Comparison of ENCODE assay signal across 12 cellular contexts in the genomic region with DNA sequence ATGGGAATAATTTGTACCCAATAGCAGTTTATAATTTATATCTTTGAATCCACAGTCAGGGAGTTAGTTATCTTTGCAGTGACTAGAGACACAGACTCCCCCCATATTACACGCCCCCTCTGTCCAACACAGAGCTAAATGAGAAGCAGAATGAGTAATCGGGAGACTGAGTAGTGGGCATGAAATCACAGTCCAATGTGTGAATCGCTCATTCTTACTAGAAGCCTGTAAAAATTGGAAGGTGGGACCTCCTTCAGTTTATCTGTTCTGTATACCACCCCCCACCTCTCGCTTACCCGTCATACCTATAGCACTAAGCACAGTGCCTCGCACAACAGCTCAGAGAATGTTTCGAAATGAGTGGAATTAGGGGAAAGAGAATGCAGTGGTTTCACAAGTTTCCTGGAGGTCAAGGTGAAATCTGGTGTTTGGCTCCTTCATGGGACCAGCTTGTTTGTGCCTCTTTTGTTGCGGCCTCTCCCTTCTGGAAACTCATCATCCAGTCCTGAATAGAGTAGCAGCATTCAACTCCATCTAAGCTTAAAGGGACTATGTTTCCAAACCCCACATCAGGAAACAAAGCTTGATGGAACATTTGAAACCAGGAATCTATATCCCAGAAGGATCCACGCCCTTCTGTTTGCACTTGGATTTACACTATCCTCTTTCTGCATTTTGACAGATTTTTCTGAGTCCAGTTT. TPM values are rescaled to one million over a fixed set of nuclear protein-coding genes. Genes with fewer than 3 reads are reported as not detected.
DNase-seq lines count a peak whose midpoint lies in the region; ATAC-seq and TF ChIP-seq lines count a peak whose summit lies in the region.
"Had no signal": no experiment of that assay in that cellular context is flagged by ENCODE, and none has a peak within 500 bp of the region (broad histone marks: within the 10 kb centered on the region; RNA-seq: fewer than 3 reads in every experiment).

No MANE protein-coding gene starts in this region.

- H3K79me2 ChIP-seq in SK-N-SH (ENCODE audit: insufficient read depth) = no peaks in the 10 kb centered on the region

- peak; percentile 52 for ATAC-seq in left lobe of liver

- POLR2A ChIA-PET in SK-N-SH (lab: Yijun Ruan, JAX) = no interaction called here

- no peaks in the 10 kb centered on the region for H3K27me3 ChIP-seq in SK-N-SH (ENCODE audit: insufficient read depth)
- H3K27me3 ChIP-seq: upper lobe of left lung had no signal

- no peak overlapping the region for H3K4me2 ChIP-seq in SK-N-SH

- no peak for TF ChIP-seq CTCF in GM20000 (IDR thresholded peaks at IDR 0.05; ENCODE audit: extremely low read depth, missing control alignments)
- TF ChIP-seq CTCF in SK-N-SH (IDR thresholded peaks at IDR 0.05) = no peak

- no peak overlapping the region for H3K4me3 ChIP-seq in SK-N-SH (ENCODE audit: low read depth in 2 of 2, low read length in 1 of 2)
- H3K4me3 ChIP-seq: upper lobe of left lung had no signal

- peaks cover 0 to 11% of the 10 kb centered on the region in 2 experiments; a peak in 1 of 4 replicates for H3K4me1 ChIP-seq in SK-N-SH (ENCODE audit: control insufficient read depth in 1 of 2, insufficient read depth in 2 of 2, low read depth in 1 of 2, low read length in 1 of 2)

- no peak overlapping the region for H2AFZ ChIP-seq in SK-N-SH (ENCODE audit: low read depth)

- H3K36me3 ChIP-seq in SK-N-SH (replicated peaks in 1 of 2; ENCODE audit: control insufficient read depth in 1 of 2, insufficient read depth in 2 of 2, low read length in 1 of 2) = no peaks in the 10 kb centered on the region
- H3K36me3 ChIP-seq: upper lobe of left lung had no signal

- DNase-seq in G401 (ENCODE audit: low spot score) = peak; percentile 53
- DNase-seq in GM20000 (ENCODE audit: low spot score) = peak; percentile 57
- peak; percentile 44 for DNase-seq in SK-N-SH
- no peak for DNase-seq in left lobe of liver (ENCODE audit: low spot score)
- DNase-seq in effector CD4-positive, alpha-beta T cell = no peak
- DNase-seq in cerebellum (ENCODE audit: low spot score) = no peak
- no peak for DNase-seq in putamen (ENCODE audit: low spot score)
- no peak for DNase-seq in COR-L47 (lab: John Stamatoyannopoulos, UW)
- DNase-seq: amygdala, NCI-H774, T1000, upper lobe of left lung had no signal

- in situ Hi-C loops in G401 (cut with HindIII; ENCODE audit: low sequenced_read_pairs) = no loop called here

- H3K9ac ChIP-seq in SK-N-SH = no peak overlapping the region

- no peaks in the 10 kb centered on the region for H3K9me3 ChIP-seq in SK-N-SH
- H3K9me3 ChIP-seq: upper lobe of left lung had no signal

- no peak for TF ChIP-seq RAD21 in SK-N-SH (IDR thresholded peaks at IDR 0.05; ENCODE audit: low read length)

- 0 out of 4 replicates have a peak, but pooled peaks of 1 of the 2 experiments have one; percentile 9 for TF ChIP-seq EP300 in SK-N-SH (IDR thresholded peaks at IDR 0.05; ENCODE audit: borderline replicate concordance in 1 of 2, low read depth in 1 of 2, low read length in 1 of 2)

- no peaks in the 10 kb centered on the region for H3F3A ChIP-seq in SK-N-SH (replicated peaks; ENCODE audit: insufficient read depth)

- H4K20me1 ChIP-seq in SK-N-SH (ENCODE audit: insufficient read depth) = no peaks in the 10 kb centered on the region

- CTCF ChIA-PET in SK-N-SH (lab: Yijun Ruan, JAX) = interaction anchor here (0.8 to 2.7 kb wide), 8 partner anchors 13 to 93 kb away, joined by 3 to 20 read pairs (median 4); no protein-coding TSS in a partner anchor

- no peak overlapping the region for H3K27ac ChIP-seq in SK-N-SH (ENCODE audit: low read depth in 2 of 2, low read length in 1 of 2)
- H3K27ac ChIP-seq: upper lobe of left lung had no signal

- no peaks in the 10 kb centered on the region for H3K9me2 ChIP-seq in SK-N-SH

- 77% methylated on average over 9 of the region's 9 CpGs for WGBS in SK-N-SH (ENCODE audit: low lambda C conversion rate)

TF ChIP-seq in SK-N-SH, 30 proteins besides CTCF, POLR2A, EP300 and RAD21:
- no peak for TF ChIP-seq NRF1 (IDR thresholded peaks at IDR 0.05; ENCODE audit: low read depth, low read length)
- no peak for TF ChIP-seq POLR2AphosphoS5 (IDR thresholded peaks at IDR 0.05; ENCODE audit: low read depth, low read length)
- TF ChIP-seq TAF1 (IDR thresholded peaks at IDR 0.05; ENCODE audit: borderline replicate concordance, low read depth, low read length) = no peak
- TF ChIP-seq MEF2A (IDR thresholded peaks at IDR 0.05; ENCODE audit: borderline replicate concordance, low read depth) = no peak
- no peak for TF ChIP-seq SMC3 (IDR thresholded peaks at IDR 0.05; ENCODE audit: low read depth, low read length)
- TF ChIP-seq ELF1 (IDR thresholded peaks at IDR 0.05) = no peak
- TF ChIP-seq, protein P1, sequence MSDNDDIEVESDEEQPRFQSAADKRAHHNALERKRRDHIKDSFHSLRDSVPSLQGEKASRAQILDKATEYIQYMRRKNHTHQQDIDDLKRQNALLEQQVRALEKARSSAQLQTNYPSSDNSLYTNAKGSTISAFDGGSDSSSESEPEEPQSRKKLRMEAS (IDR thresholded peaks at IDR 0.05; ENCODE audit: low read depth) = no peak
- no peak for TF ChIP-seq NFIC (IDR thresholded peaks at IDR 0.05; ENCODE audit: borderline replicate concordance)
- TF ChIP-seq FOXJ3 (CRISPR knock-in tag; IDR thresholded peaks at IDR 0.05) = no peak
- no peak for TF ChIP-seq TCF12 (IDR thresholded peaks at IDR 0.05)
- TF ChIP-seq RXRA (IDR thresholded peaks at IDR 0.05; ENCODE audit: borderline replicate concordance, low read depth) = no peak

RNA-seq across cellular contexts. Expression of a gene that starts 59.3 kb away (rescaled TPM):
- 70.4 and 71.6 TPM in 2 replicates for total RNA-seq in G401 (2014; rRNA removed; shearing (Covaris generic))
- 33.9 and 35.3 TPM in 2 replicates for polyA plus RNA-seq in SK-N-SH (2012; rRNA removed)
- 18.9 and 20.6 TPM in 2 replicates for polyA plus RNA-seq in SK-N-SH (2012; cell fraction: cytosol; rRNA removed)
- polyA plus RNA-seq in SK-N-SH (2012; cell fraction: nucleus; rRNA removed) = 90.2 and 138 TPM in 2 replicates
- total RNA-seq in left lobe of liver (5.7 TPM), cerebellum (10.6 TPM)

Comparison
In these comparisons a context has a peak if more than half of its experiments do, and no peak if none do; other contexts are left out.
1. DNase-seq: peak in G401 (single experiment), GM20000 (single experiment) and SK-N-SH (single experiment); none in left lobe of liver (single experiment), effector CD4-positive, alpha-beta T cell (single experiment), cerebellum (single experiment), putamen (single experiment) and COR-L47 (single experiment).